In the genomic region with DNA sequence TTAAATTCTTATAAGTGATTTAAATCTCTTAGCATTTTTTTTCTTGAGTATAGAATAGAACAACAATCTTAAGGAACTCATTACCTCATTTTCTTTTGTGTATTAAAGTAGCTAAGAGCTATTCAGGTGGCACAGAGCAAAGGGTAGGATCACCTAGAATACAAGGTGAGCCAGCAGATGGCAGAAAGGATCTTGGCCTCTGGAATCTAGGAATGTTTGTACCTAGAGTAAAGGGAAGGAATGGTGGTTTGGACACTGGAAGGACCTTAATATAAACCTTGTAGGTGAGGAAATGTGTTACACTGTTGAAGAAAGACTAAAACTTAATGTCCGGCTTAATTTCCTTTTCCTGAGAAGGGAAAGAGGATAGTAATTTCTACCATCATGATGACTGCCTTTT, we compare ENCODE assay signal across 12 cellular contexts.
DNase-seq lines count a peak whose midpoint lies in the region; ATAC-seq and TF ChIP-seq lines count a peak whose summit lies in the region.
"Had no signal": no experiment of that assay in that cellular context is flagged by ENCODE, and none has a peak within 500 bp of the region (broad histone marks: within the 10 kb centered on the region; RNA-seq: fewer than 3 reads in every experiment).

No MANE protein-coding gene starts in this region.

- TF ChIP-seq CTCF in LNCAP (IDR thresholded peaks at IDR 0.05) (peak; percentile 44; the same call in 1 of the 2 replicates), chondrocyte (IDR thresholded peaks at IDR 0.05) (no peak)

- no peak overlapping the region for H3K4me3 Mint-ChIP-seq in chondrocyte (ENCODE audit: unreplicated experiment)
- no peak overlapping the region for H3K4me3 Mint-ChIP-seq in activated CD8-positive, alpha-beta memory T cell treated with anti-CD3 and anti-CD28 coated beads, Interleukin-2, amount 10 ng/mL, durations not matched to agents 7 days and 5 days

- in situ Hi-C loops in G401 (cut with HindIII; ENCODE audit: low sequenced_read_pairs) = no loop called here

- DNase-seq in G401 (ENCODE audit: low spot score) (peak; percentile 25), chondrocyte (ENCODE audit: low spot score) (no peak), left lobe of liver (ENCODE audit: low spot score) (no peak), amniotic stem cell (lab: John Stamatoyannopoulos, UW) (no peak), SIG-M5 treated with dmso at 0.1 percent for 504 hours (lab: John Stamatoyannopoulos, UW; ENCODE audit: unreplicated experiment) (no peak)
- no peak for DNase-seq in activated CD8-positive, alpha-beta memory T cell treated with anti-CD3 and anti-CD28 coated beads, Interleukin-2, amount 10 ng/mL, durations not matched to agents 7 days and 5 days
- DNase-seq in stimulated activated CD4-positive, alpha-beta T cell treated with anti-CD3 and anti-CD28 coated beads, Interleukin-12 subunit alpha, Interleukin-12 subunit beta, amount 100 ng/mL, for 4 hours = no peak
- DNase-seq: HCEC 1CT, NCI-H1048, NCI-H1694, NCI-H2171 had no signal

- H3K9me3 Mint-ChIP-seq in chondrocyte (ENCODE audit: low read depth) = no peaks in the 10 kb centered on the region
- no peaks in the 10 kb centered on the region for H3K9me3 Mint-ChIP-seq in activated CD8-positive, alpha-beta memory T cell treated with anti-CD3 and anti-CD28 coated beads, Interleukin-2, amount 10 ng/mL, durations not matched to agents 7 days and 5 days (ENCODE audit: low read depth)

- peak; percentile 34 for ATAC-seq in left lobe of liver
- ATAC-seq in activated CD8-positive, alpha-beta memory T cell treated with anti-CD3 and anti-CD28 coated beads, Interleukin-2, amount 10 ng/mL, durations not matched to agents 7 days and 5 days = no peak

- peak overlapping the region; percentile 55 for H3K27ac Mint-ChIP-seq in chondrocyte (ENCODE audit: unreplicated experiment)
- H3K27ac Mint-ChIP-seq in activated CD8-positive, alpha-beta memory T cell treated with anti-CD3 and anti-CD28 coated beads, Interleukin-2, amount 10 ng/mL, durations not matched to agents 7 days and 5 days = no peak overlapping the region

- H3K4me1 Mint-ChIP-seq in chondrocyte (ENCODE audit: low read depth) = peaks cover 48% of the 10 kb centered on the region
- H3K4me1 Mint-ChIP-seq in activated CD8-positive, alpha-beta memory T cell treated with anti-CD3 and anti-CD28 coated beads, Interleukin-2, amount 10 ng/mL, durations not matched to agents 7 days and 5 days = no peaks in the 10 kb centered on the region

- peaks cover 18% of the 10 kb centered on the region for H3K36me3 Mint-ChIP-seq in chondrocyte (ENCODE audit: low read depth)
- H3K36me3 Mint-ChIP-seq in activated CD8-positive, alpha-beta memory T cell treated with anti-CD3 and anti-CD28 coated beads, Interleukin-2, amount 10 ng/mL, durations not matched to agents 7 days and 5 days = peaks cover 15% of the 10 kb centered on the region

- CTCF ChIA-PET in activated CD8-positive, alpha-beta memory T cell treated with anti-CD3 and anti-CD28 coated beads, Interleukin-2, amount 10 ng/mL, durations not matched to agents 7 days and 5 days (lab: Charles Lee) = interaction anchor here (1.5 kb wide), 1 partner anchor 12 kb away, joined by 3 read pairs; no protein-coding TSS in a partner anchor

- no peaks in the 10 kb centered on the region for H3K27me3 Mint-ChIP-seq in chondrocyte (ENCODE audit: low read depth)
- no peaks in the 10 kb centered on the region for H3K27me3 Mint-ChIP-seq in activated CD8-positive, alpha-beta memory T cell treated with anti-CD3 and anti-CD28 coated beads, Interleukin-2, amount 10 ng/mL, durations not matched to agents 7 days and 5 days
